Comparison of ENCODE assay signal across 8 cellular contexts in genomic region chr1:224356685-224357625, GRCh38. TPM values are rescaled to one million over a fixed set of nuclear protein-coding genes. Genes with fewer than 3 reads are reported as not detected.
A peak's percentile ranks its signal among the peaks of the same experiment; 100 is the strongest.
DNase-seq lines count a peak whose midpoint lies in the region; ATAC-seq, FAIRE-seq and TF ChIP-seq lines count a peak whose summit lies in the region.

TSS of gene CNIH4 (plus strand) at chr1:224356879. CDS start at chr1:224356925, 46 bp downstream.

- TF ChIP-seq EP300 in upper lobe of left lung (IDR thresholded peaks at IDR 0.05) = no peak

- intact Hi-C loops in adrenal gland (cut with DNase I) (no loop called here), heart right ventricle (cut with DNase I) (loop anchor here in 1 of 10 donors (1.0 kb wide), 1 partner anchor 27 kb away; the partner anchor contains the start of gene NVL), posterior cingulate gyrus (cut with DNase I) (loop anchor here (2.0 kb wide), 2 partner anchors 26 to 76 kb away; partner anchors contain the start of gene NVL)

- H3K4me3 ChIP-seq in adrenal gland = peak within 1 kb of the TSS; percentile 74 to 89 (median 86)
- peak within 1 kb of the TSS; percentile 65 to 99 (median 93) for H3K4me3 ChIP-seq in heart right ventricle
- peak within 1 kb of the TSS; percentile 81 to 100 (median 91) for H3K4me3 ChIP-seq in upper lobe of left lung

- H3K27ac ChIP-seq in adrenal gland (peak within 1 kb of the TSS; percentile 9 to 89 (median 83)), heart right ventricle (peak within 1 kb of the TSS; percentile 25 to 95 (median 92)), upper lobe of left lung (peak within 1 kb of the TSS; percentile 88 to 99 (median 91))

- ATAC-seq in HG02840 (IDR thresholded peaks at IDR 0.05; ENCODE audit: low FRiP score, unreplicated experiment) (peak; percentile 99), heart right ventricle (peak; percentile 97 to 99 (median 99)), upper lobe of left lung (ENCODE audit: low FRiP score in 2 of 2) (peak; percentile 98 to 99)

- DNase-seq in GM12891 (ENCODE audit: insufficient read length, low spot score) (peak; percentile 93), NCI-H1436 treated with DMSO at 0.1 percent for 48 hours (lab: John Stamatoyannopoulos, UW) (peak; percentile 87), T-helper 1 cell (peak; percentile 82 to 95 (median 88)), adrenal gland (peak; percentile 89 to 96 (median 93)), heart right ventricle (peak; percentile 90 to 94), posterior cingulate gyrus (peak; percentile 81 to 98 (median 91)), upper lobe of left lung (peak; percentile 93 to 96)

- peak in 1 of 6 experiments; percentile 10 for TF ChIP-seq CTCF in adrenal gland (IDR thresholded peaks at IDR 0.05)
- TF ChIP-seq CTCF in heart right ventricle (IDR thresholded peaks at IDR 0.05) = no peak
- no peak for TF ChIP-seq CTCF in upper lobe of left lung (IDR thresholded peaks at IDR 0.05)

- peaks cover 10 to 27% of the 10 kb centered on the region in 2 donors for H3K4me1 ChIP-seq in adrenal gland (replicated peaks in 1 of 2)
- peaks cover 7 to 37% (median 13%) of the 10 kb centered on the region in 9 donors for H3K4me1 ChIP-seq in heart right ventricle
- peaks cover 14 to 38% (median 18%) of the 10 kb centered on the region in 4 donors for H3K4me1 ChIP-seq in upper lobe of left lung

- H3K36me3 ChIP-seq in adrenal gland (replicated peaks in 1 of 2) (no peaks in the 10 kb centered on the region), heart right ventricle (peaks cover 0 to 9% (median 0%) of the 10 kb centered on the region in 9 donors), upper lobe of left lung (no peaks in the 10 kb centered on the region)

- H3K9me3 ChIP-seq in adrenal gland (replicated peaks in 1 of 3) (no peaks in the 10 kb centered on the region), heart right ventricle (no peaks in the 10 kb centered on the region), upper lobe of left lung (no peaks in the 10 kb centered on the region)

- peak; percentile 91 for FAIRE-seq in GM12891 (lab: Jason Lieb, UNC)

- TF ChIP-seq POLR2A in GM12891 (IDR thresholded peaks at IDR 0.05; ENCODE audit: low read depth, low read length) (peak; percentile 88), adrenal gland (IDR thresholded peaks at IDR 0.05) (peak; percentile 70 to 93), upper lobe of left lung (IDR thresholded peaks at IDR 0.05) (peak; percentile 28 to 94 (median 73))

- WGBS in adrenal gland, 4 donors = 0 to 1% (median 0%) methylated on average over 27 to 78 of the region's 78 CpGs
- WGBS in heart right ventricle, 2 donors = 0 to 1% methylated on average over 77 to 78 of the region's 78 CpGs
- WGBS in upper lobe of left lung, 2 donors = 0 to 2% methylated on average over 35 to 65 of the region's 78 CpGs

- no peaks in the 10 kb centered on the region for H3K27me3 ChIP-seq in adrenal gland
- H3K27me3 ChIP-seq in heart right ventricle = no peaks in the 10 kb centered on the region
- H3K27me3 ChIP-seq in upper lobe of left lung = no peaks in the 10 kb centered on the region

TF ChIP-seq in GM12891, 5 proteins besides CTCF, POLR2A, EP300 and RAD21:
- peak; percentile 67; the same call in 1 of the 2 replicates for TF ChIP-seq POU2F2 (IDR thresholded peaks at IDR 0.05; ENCODE audit: low read depth, low read length)
- TF ChIP-seq POLR2AphosphoS5 (IDR thresholded peaks at IDR 0.05; ENCODE audit: low read depth, low read length) = peak; percentile 80
- TF ChIP-seq TAF1 (IDR thresholded peaks at IDR 0.05; ENCODE audit: low read depth, low read length) = peak; percentile 64
- no peak for TF ChIP-seq SPI1 (IDR thresholded peaks at IDR 0.05; ENCODE audit: low read depth, low read length)

RNA-seq across cellular contexts. Expression of gene CNIH4, which starts in this region (rescaled TPM):
- polyA plus RNA-seq in GM12891 (2012; ENCODE audit: low read depth, missing spikeins) = 28.2 TPM
- total RNA-seq in adrenal gland (10 to 100 TPM; 10.0 to 52.7 (median 39.3) TPM), heart right ventricle (10 to 100 TPM; 24.4 to 39.6 (median 27.4) TPM), upper lobe of left lung (10 to 100 TPM; 19.2 to 86.6 (median 38.5) TPM)
- polyA plus RNA-seq in adrenal gland (10 to 100 TPM; 47.0 to 73.0 (median 58.0) TPM), heart right ventricle (10 to 100 TPM; 56.7 to 86.7 TPM)

Comparison
In these comparisons a context has a peak if more than half of its experiments do, and no peak if none do; other contexts are left out.
1. Peak in every context shown above with its lines: DNase-seq, ATAC-seq, H3K4me3 ChIP-seq and H3K27ac ChIP-seq.